1 cellular context compared by ENCODE assay signal in the genomic region with DNA sequence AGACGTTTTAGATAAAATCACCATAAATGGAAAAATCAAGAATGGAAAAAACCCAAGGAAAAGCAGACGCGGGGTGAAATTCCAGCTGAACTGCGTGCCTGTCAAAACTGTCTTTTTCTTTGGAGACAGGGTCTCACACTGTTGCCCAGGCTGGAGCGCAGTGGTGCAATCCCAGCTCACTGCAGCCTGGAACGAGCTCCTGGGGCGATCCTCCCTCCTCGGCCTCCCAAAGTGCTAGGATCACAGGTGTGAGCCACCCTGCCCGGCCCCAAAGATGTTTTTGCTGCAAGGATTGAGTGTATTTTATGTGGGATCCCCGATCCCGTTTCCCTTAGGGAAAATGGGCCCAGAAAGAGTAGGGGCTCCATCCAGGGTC.
TF ChIP-seq lines count a peak whose summit lies in the region.

No MANE protein-coding gene starts in this region.

TF ChIP-seq in WTC11, 78 proteins besides CTCF, POLR2A, EP300 and RAD21 (continued from another document):
- TF ChIP-seq ZNF317 (CRISPR knock-in tag; IDR thresholded peaks at IDR 0.05; ENCODE audit: borderline replicate concordance, low read depth) (no peak), ZNF121 (CRISPR knock-in tag; IDR thresholded peaks at IDR 0.05) (peak; percentile 87)
